In genomic region chr1:14571810-14572767, GRCh38 we compare ENCODE assay signal across 1 cellular context.
TF ChIP-seq lines count a peak whose summit lies in the region.

No MANE protein-coding gene starts in this region.

TF ChIP-seq in H1, 55 proteins besides CTCF, POLR2A, EP300 and RAD21 (continued from another document):
- TF ChIP-seq USF2 (IDR thresholded peaks at IDR 0.05; ENCODE audit: low read length) (no peak), YY1 (IDR thresholded peaks at IDR 0.05; ENCODE audit: low read depth, low read length) (0 out of 2 replicates have a peak, but pooled peaks have one; percentile 32), TCF12 (IDR thresholded peaks at IDR 0.05; ENCODE audit: low read depth, low read length) (0 out of 2 replicates have a peak, but pooled peaks have one; percentile 24), GABPA (IDR thresholded peaks at IDR 0.05; ENCODE audit: borderline replicate concordance, insufficient read depth, low read length) (peak; percentile 55; the same call in 1 of the 2 replicates), TAF1 (IDR thresholded peaks at IDR 0.05; ENCODE audit: low read depth, low read length) (0 out of 2 replicates have a peak, but pooled peaks have one; percentile 19), TAF7 (optimal IDR thresholded peaks at IDR 0.05; ENCODE audit: borderline replicate concordance, low read depth, low read length) (peak; percentile 14), CHD2 (IDR thresholded peaks at IDR 0.05; ENCODE audit: low read length) (no peak), HDAC6 (IDR thresholded peaks at IDR 0.05; ENCODE audit: low read depth, low read length) (no peak), SP1 (IDR thresholded peaks at IDR 0.05; ENCODE audit: low read depth, low read length) (0 out of 2 replicates have a peak, but pooled peaks have one; percentile 18), ZNF274 (IDR thresholded peaks at IDR 0.05; ENCODE audit: borderline replicate concordance, extremely low read depth, low read length) (no peak)
